Comparison of ENCODE assay signal across 14 cellular contexts in the genomic region with DNA sequence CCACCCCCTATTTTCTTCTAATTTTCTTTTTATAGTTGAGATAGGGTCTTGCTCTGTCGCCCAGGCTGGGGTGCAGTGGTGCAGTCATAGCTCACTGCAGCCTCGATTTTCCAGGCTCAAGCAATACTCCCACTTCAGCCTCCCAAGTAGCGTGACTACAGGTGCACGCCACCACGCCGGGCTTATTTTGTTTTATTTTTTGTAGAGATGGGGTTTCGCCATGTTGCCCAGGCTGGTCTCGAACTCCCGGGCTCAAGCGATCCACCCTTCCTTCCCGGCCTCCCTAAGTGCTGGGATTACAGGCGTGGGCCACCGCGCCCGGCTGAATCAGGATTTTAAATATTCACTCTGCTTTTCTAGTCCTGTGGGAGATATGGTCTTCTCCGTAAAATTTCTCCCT. TPM values are rescaled to one million over a fixed set of nuclear protein-coding genes. Genes with fewer than 3 reads are reported as not detected.
DNase-seq lines count a peak whose midpoint lies in the region; ATAC-seq and TF ChIP-seq lines count a peak whose summit lies in the region.
"Had no signal": no experiment of that assay in that cellular context is flagged by ENCODE, and none has a peak within 500 bp of the region (broad histone marks: within the 10 kb centered on the region; RNA-seq: fewer than 3 reads in every experiment).

No MANE protein-coding gene starts in this region.

- no peaks in the 10 kb centered on the region for H3K9me3 ChIP-seq in breast epithelium
- H3K9me3 ChIP-seq: ovary had no signal

- CTCF ChIA-PET in MCF 10A (lab: Yijun Ruan, JAX), result interaction anchor here (1.0 to 1.2 kb wide), 2 partner anchors 20 to 91 kb away, joined by 3 to 4 read pairs; no protein-coding TSS in a partner anchor

- ATAC-seq in naive B cell (ENCODE audit: low read depth in 2 of 2), result no peak

- no peak for TF ChIP-seq POLR2A in breast epithelium (IDR thresholded peaks at IDR 0.05)

- no peaks in the 10 kb centered on the region for H3K27me3 Mint-ChIP-seq in MCF 10A (ENCODE audit: insufficient read depth, unreplicated experiment)
- peaks cover 6% of the 10 kb centered on the region for H3K27me3 Mint-ChIP-seq in activated T-helper 1 cell treated with anti-CD3 and anti-CD28 coated beads, Interleukin-12 subunit alpha, Interleukin-12 subunit beta, Interleukin-2, Interleukin-4 antibody, amounts not matched to agents 30 ng/mL and 10 ng/mL and 1 ng/mL, durations not matched to agents 14 hours and 24 hours and 36 hours (ENCODE audit: insufficient read depth)
- no peaks in the 10 kb centered on the region for H3K27me3 Mint-ChIP-seq in naive B cell
- no peaks in the 10 kb centered on the region for H3K27me3 Mint-ChIP-seq in chondrocyte (ENCODE audit: low read depth)
- H3K27me3 Mint-ChIP-seq: activated T-cell treated with anti-CD3 and anti-CD28 coated beads, Interleukin-2, amount 50 U/mL, for 24 hours had no signal

- H3K36me3 Mint-ChIP-seq in MCF 10A (ENCODE audit: insufficient read depth, unreplicated experiment) (no peaks in the 10 kb centered on the region), naive B cell (peaks cover 0 to 4% of the 10 kb centered on the region in 2 donors), chondrocyte (ENCODE audit: low read depth) (peaks cover 3% of the 10 kb centered on the region)
- peaks cover 4% of the 10 kb centered on the region for H3K36me3 Mint-ChIP-seq in activated T-helper 1 cell treated with anti-CD3 and anti-CD28 coated beads, Interleukin-12 subunit alpha, Interleukin-12 subunit beta, Interleukin-2, Interleukin-4 antibody, amounts not matched to agents 30 ng/mL and 10 ng/mL and 1 ng/mL, durations not matched to agents 14 hours and 24 hours and 36 hours (ENCODE audit: low read depth)

- no TSS peak for BruUV-seq in MCF 10A (replicated peaks; lab: Mats Ljungman, UMichigan)

- TF ChIP-seq CTCF in MCF 10A (IDR thresholded peaks at IDR 0.05; ENCODE audit: unreplicated experiment) (no peak), breast epithelium (IDR thresholded peaks at IDR 0.05) (no peak), chondrocyte (IDR thresholded peaks at IDR 0.05) (no peak)

- peaks cover 5% of the 10 kb centered on the region for H3K4me1 Mint-ChIP-seq in MCF 10A (ENCODE audit: insufficient read depth, unreplicated experiment)
- peaks cover 14% of the 10 kb centered on the region for H3K4me1 Mint-ChIP-seq in activated T-helper 1 cell treated with anti-CD3 and anti-CD28 coated beads, Interleukin-12 subunit alpha, Interleukin-12 subunit beta, Interleukin-2, Interleukin-4 antibody, amounts not matched to agents 30 ng/mL and 10 ng/mL and 1 ng/mL, durations not matched to agents 14 hours and 24 hours and 36 hours (ENCODE audit: low read depth)
- peaks cover 11 to 15% (median 15%) of the 10 kb centered on the region in 3 donors for H3K4me1 Mint-ChIP-seq in naive B cell
- H3K4me1 Mint-ChIP-seq in chondrocyte (ENCODE audit: low read depth), result peaks cover 12% of the 10 kb centered on the region

- POLR2A ChIA-PET in MCF 10A (lab: Yijun Ruan, JAX), result interaction anchor here (1.6 to 3.1 kb wide), 2 partner anchors 9 to 91 kb away, joined by 4 to 26 read pairs; a partner anchor contains a TSS

- DNase-seq in MCF 10A (ENCODE audit: unreplicated experiment) (no peak), breast epithelium (ENCODE audit: low spot score in 2 of 2) (no peak), naive B cell (no peak), chondrocyte (ENCODE audit: low spot score) (no peak), cardiac septum (ENCODE audit: low spot score) (no peak)
- no peak for DNase-seq in activated T-helper 1 cell treated with anti-CD3 and anti-CD28 coated beads, Interleukin-12 subunit alpha, Interleukin-12 subunit beta, Interleukin-2, Interleukin-4 antibody, amounts not matched to agents 30 ng/mL and 10 ng/mL and 1 ng/mL, durations not matched to agents 14 hours and 24 hours and 36 hours (ENCODE audit: low spot score)
- no peak for DNase-seq in effector CD8-positive, alpha-beta T cell (lab: John Stamatoyannopoulos, UW)
- no peak for DNase-seq in stimulated activated CD4-positive, alpha-beta T cell treated with anti-CD3 and anti-CD28 coated beads, Interleukin-2, amount 100 ng/mL, for 24 hours
- DNase-seq: activated CD4-positive, alpha-beta T cell treated with anti-CD3 and anti-CD28 coated beads for 48 hours; activated T-cell treated with anti-CD3 and anti-CD28 coated beads, Interleukin-2, amount 50 U/mL, for 24 hours; NCI-H69; ovary; T-helper 9 cell had no signal

- no peak overlapping the region for H3K4me3 ChIP-seq in breast epithelium
- H3K4me3 ChIP-seq: lung had no signal

- H3K4me3 Mint-ChIP-seq in MCF 10A (ENCODE audit: unreplicated experiment) (peak overlapping the region; percentile 94), naive B cell (peak overlapping the region in 6 of 8 donors; percentile 75 to 100 (median 99)), chondrocyte (ENCODE audit: unreplicated experiment) (no peak overlapping the region)
- H3K4me3 Mint-ChIP-seq in activated T-helper 1 cell treated with anti-CD3 and anti-CD28 coated beads, Interleukin-12 subunit alpha, Interleukin-12 subunit beta, Interleukin-2, Interleukin-4 antibody, amounts not matched to agents 30 ng/mL and 10 ng/mL and 1 ng/mL, durations not matched to agents 14 hours and 24 hours and 36 hours, result peak overlapping the region; percentile 95

- H3K4me1 ChIP-seq in breast epithelium, result no peaks in the 10 kb centered on the region

- no peaks in the 10 kb centered on the region for H3K36me3 ChIP-seq in breast epithelium
- H3K36me3 ChIP-seq: ovary had no signal

- no peak overlapping the region for H3K27ac Mint-ChIP-seq in MCF 10A (ENCODE audit: low read depth, unreplicated experiment)
- no peak overlapping the region for H3K27ac Mint-ChIP-seq in activated T-helper 1 cell treated with anti-CD3 and anti-CD28 coated beads, Interleukin-12 subunit alpha, Interleukin-12 subunit beta, Interleukin-2, Interleukin-4 antibody, amounts not matched to agents 30 ng/mL and 10 ng/mL and 1 ng/mL, durations not matched to agents 14 hours and 24 hours and 36 hours
- no peak overlapping the region for H3K27ac Mint-ChIP-seq in naive B cell
- H3K27ac Mint-ChIP-seq in chondrocyte (ENCODE audit: unreplicated experiment), result no peak overlapping the region

- no peaks in the 10 kb centered on the region for H3K27me3 ChIP-seq in breast epithelium
- H3K27me3 ChIP-seq: ovary had no signal

- no peak overlapping the region for H3K27ac ChIP-seq in breast epithelium
- H3K27ac ChIP-seq: ovary had no signal

- intact Hi-C loops in MCF 10A (cut with micrococcal nuclease) (no loop called here), breast epithelium (cut with DNase I; ENCODE audit: low total_unique reads) (no loop called here), cardiac septum (cut with DNase I) (loop anchor here (10.0 kb wide), 1 partner anchor 695 kb away; no protein-coding TSS in a partner anchor)
- intact Hi-C loops in activated T-helper 1 cell treated with anti-CD3 and anti-CD28 coated beads, Interleukin-12 subunit alpha, Interleukin-12 subunit beta, Interleukin-2, Interleukin-4 antibody, amounts not matched to agents 30 ng/mL and 10 ng/mL and 1 ng/mL, durations not matched to agents 14 hours and 24 hours and 36 hours (cut with micrococcal nuclease), result loop anchor here (10.0 kb wide), 1 partner anchor 745 kb away; a partner anchor contains a TSS

- H3K9me3 Mint-ChIP-seq in MCF 10A (ENCODE audit: unreplicated experiment) (no peaks in the 10 kb centered on the region), naive B cell (no peaks in the 10 kb centered on the region), chondrocyte (ENCODE audit: low read depth) (no peaks in the 10 kb centered on the region)
- no peaks in the 10 kb centered on the region for H3K9me3 Mint-ChIP-seq in activated T-helper 1 cell treated with anti-CD3 and anti-CD28 coated beads, Interleukin-12 subunit alpha, Interleukin-12 subunit beta, Interleukin-2, Interleukin-4 antibody, amounts not matched to agents 30 ng/mL and 10 ng/mL and 1 ng/mL, durations not matched to agents 14 hours and 24 hours and 36 hours
- H3K9me3 Mint-ChIP-seq: activated T-cell treated with anti-CD3 and anti-CD28 coated beads, Interleukin-2, amount 50 U/mL, for 24 hours had no signal

RNA-seq across cellular contexts. Expression of a gene that starts 0.9 kb away (rescaled TPM):
- total RNA-seq in MCF 10A (2022), result 2.2 and 2.9 TPM in 2 replicates
- total RNA-seq in breast epithelium, result 1 to 10 TPM in 2 of 3 donors, under 1 TPM in 1; 0.96 to 5.9 (median 4.8) TPM
- 2.7 and 3.2 TPM in 2 replicates for total RNA-seq in activated T-helper 1 cell treated with anti-CD3 and anti-CD28 coated beads, Interleukin-12 subunit alpha, Interleukin-12 subunit beta, Interleukin-2, Interleukin-4 antibody, amounts not matched to agents 30 ng/mL and 10 ng/mL and 1 ng/mL, durations not matched to agents 14 hours and 24 hours and 36 hours
- polyA plus RNA-seq in naive B cell (ENCODE audit: low read depth in 6 of 6), result 1 to 10 TPM in 3 of 6 donors, under 1 TPM in 3; 0.38 to 1.8 (median 1.1) TPM
- 1.5 to 3.6 TPM (median 1.9 TPM) in 3 replicates for total RNA-seq in chondrocyte
- total RNA-seq in cardiac septum, result 1.2 TPM

RNA-seq across cellular contexts. Expression of a gene that starts 9.5 kb away (rescaled TPM):
- 12.0 and 15.1 TPM in 2 replicates for total RNA-seq in MCF 10A (2022)
- total RNA-seq in breast epithelium, result 10 to 100 TPM; 10.2 to 15.5 (median 12.2) TPM
- total RNA-seq in activated T-helper 1 cell treated with anti-CD3 and anti-CD28 coated beads, Interleukin-12 subunit alpha, Interleukin-12 subunit beta, Interleukin-2, Interleukin-4 antibody, amounts not matched to agents 30 ng/mL and 10 ng/mL and 1 ng/mL, durations not matched to agents 14 hours and 24 hours and 36 hours, result 25.1 and 26.1 TPM in 2 replicates
- polyA plus RNA-seq in naive B cell (ENCODE audit: low read depth in 6 of 6), result 10 to 100 TPM; 15.3 to 21.5 (median 19.6) TPM
- total RNA-seq in chondrocyte, result 17.5 to 18.0 TPM (median 17.7 TPM) in 3 replicates
- total RNA-seq in cardiac septum, result 8.9 TPM

Comparison
In these comparisons a context has a peak if more than half of its experiments do, and no peak if none do; other contexts are left out.
1. intact Hi-C loops: an anchor here in activated T-helper 1 cell treated with anti-CD3 and anti-CD28 coated beads, Interleukin-12 subunit alpha, Interleukin-12 subunit beta, Interleukin-2, Interleukin-4 antibody, amounts not matched to agents 30 ng/mL and 10 ng/mL and 1 ng/mL, durations not matched to agents 14 hours and 24 hours and 36 hours (10.0 kb wide) and cardiac septum (10.0 kb wide); none called in MCF 10A and breast epithelium.